Comparison of ENCODE assay signal across 32 cellular contexts in the genomic region with DNA sequence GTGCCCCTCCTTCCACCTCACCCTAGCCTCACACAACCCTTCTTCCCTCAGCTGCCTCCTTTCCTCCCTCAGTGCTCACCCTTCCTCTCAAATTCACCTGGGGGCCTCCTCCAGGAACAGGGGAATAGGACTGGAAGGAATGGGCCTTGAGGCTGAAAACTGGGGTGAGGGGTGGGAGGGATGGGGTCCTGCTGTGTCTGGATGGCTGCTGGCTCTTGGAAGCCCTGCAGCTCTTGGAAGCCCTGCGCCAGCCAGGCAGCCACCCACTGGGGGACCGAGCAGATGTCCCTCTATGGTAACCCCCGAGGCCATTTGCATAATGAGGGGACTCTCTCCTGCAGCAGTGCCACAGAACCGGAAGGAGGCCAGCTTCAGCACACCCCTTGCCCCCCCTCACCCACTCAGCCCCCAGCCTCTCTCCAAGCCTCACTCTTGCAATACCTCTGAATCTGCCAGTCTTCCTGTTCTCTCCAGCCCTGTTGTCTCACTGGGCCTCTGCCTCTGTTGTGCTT.
DNase-seq lines count a peak whose midpoint lies in the region; ATAC-seq and TF ChIP-seq lines count a peak whose summit lies in the region.
"Had no signal": no experiment of that assay in that cellular context is flagged by ENCODE, and none has a peak within 500 bp of the region (broad histone marks: within the 10 kb centered on the region; RNA-seq: fewer than 3 reads in every experiment).

No MANE protein-coding gene starts in this region.

- H3K18ac ChIP-seq in mesendoderm (ENCODE audit: low read length), result no peak overlapping the region

- H3K4me3 Mint-ChIP-seq in GM23338, result no peak overlapping the region; the same call in 2 of the 3 replicates
- H3K4me3 Mint-ChIP-seq: activated naive CD8-positive, alpha-beta T cell treated with anti-CD3 and anti-CD28 coated beads, Interleukin-2, amount 50 U/mL, for 24 hours; B cell; CD8-positive, alpha-beta memory T cell; memory B cell; stimulated activated naive CD8-positive, alpha-beta T cell treated with anti-CD3 and anti-CD28 coated beads, Interleukin-15, amount 100 ng/mL, for 72 hours had no signal

- no peak overlapping the region for H4K8ac ChIP-seq in mesendoderm (ENCODE audit: low read depth, low read length)

- intact Hi-C loops in A673 (cut with micrococcal nuclease; ENCODE audit: unreplicated experiment), result no loop called here
- intact Hi-C loops in PC-3 (cut with micrococcal nuclease), result no loop called here

- H3K27ac ChIP-seq in A673 (ENCODE audit: low read depth, low read length, poor library complexity, severe bottlenecking), result peak overlapping the region; percentile 36
- 0 out of 2 replicates have a peak overlapping the region, but pooled peaks have one; percentile 50 for H3K27ac ChIP-seq in GM23338 (ENCODE audit: low read depth)
- peak overlapping the region; percentile 21; the same call in 1 of the 2 replicates for H3K27ac ChIP-seq in RWPE1
- peak overlapping the region; percentile 7 for H3K27ac ChIP-seq in mesendoderm (ENCODE audit: low read depth, low read length)
- no peak overlapping the region for H3K27ac ChIP-seq in PC-3 (ENCODE audit: low read length)
- H3K27ac ChIP-seq: esophagus muscularis mucosa, left lung, right lobe of liver, spleen, thoracic aorta had no signal

- peaks cover 8% of the 10 kb centered on the region; the same call in 1 of the 2 replicates for H3F3A ChIP-seq in GM23338 (replicated peaks; ENCODE audit: low read depth)
- H3F3A ChIP-seq in PC-3 (ENCODE audit: low read length, unreplicated experiment), result no peaks in the 10 kb centered on the region

- no peak overlapping the region for H3K4ac ChIP-seq in mesendoderm (ENCODE audit: low read depth, low read length)

- H3K36me3 ChIP-seq in A673 (ENCODE audit: insufficient read depth, low read length, poor library complexity, severe bottlenecking), result peaks cover 88% of the 10 kb centered on the region
- H3K36me3 ChIP-seq in GM23338 (ENCODE audit: insufficient read depth), result no peaks in the 10 kb centered on the region; the same call in 1 of the 2 replicates
- no peaks in the 10 kb centered on the region for H3K36me3 ChIP-seq in mesendoderm (ENCODE audit: control insufficient read depth, insufficient read depth, low read length)
- H3K36me3 ChIP-seq in PC-3 (ENCODE audit: low read depth, low read length), result peaks cover 22% of the 10 kb centered on the region
- H3K36me3 ChIP-seq: right lobe of liver had no signal

- no peak overlapping the region for H3K23ac ChIP-seq in mesendoderm (ENCODE audit: low read length)

- peaks cover 51% of the 10 kb centered on the region for H3K4me1 ChIP-seq in A673 (ENCODE audit: insufficient read depth, low read length, poor library complexity, severe bottlenecking)
- peaks cover 33% of the 10 kb centered on the region for H3K4me1 ChIP-seq in GM23338 (ENCODE audit: insufficient read depth)
- H3K4me1 ChIP-seq in mesendoderm (ENCODE audit: control insufficient read depth, low read depth, low read length), result peaks cover 8% of the 10 kb centered on the region
- H3K4me1 ChIP-seq in PC-3 (ENCODE audit: insufficient read depth, low read length), result no peaks in the 10 kb centered on the region
- H3K4me1 ChIP-seq: right lobe of liver had no signal

- H2AFZ ChIP-seq in GM23338, result no peak overlapping the region
- no peak overlapping the region for H2AFZ ChIP-seq in PC-3 (ENCODE audit: low read length)

- H3K9me3 Mint-ChIP-seq in GM23338, result no peaks in the 10 kb centered on the region
- H3K9me3 Mint-ChIP-seq: activated naive CD8-positive, alpha-beta T cell treated with anti-CD3 and anti-CD28 coated beads, Interleukin-2, amount 50 U/mL, for 24 hours; CD8-positive, alpha-beta memory T cell; memory B cell; stimulated activated naive CD8-positive, alpha-beta T cell treated with anti-CD3 and anti-CD28 coated beads, Interleukin-15, amount 100 ng/mL, for 72 hours had no signal

- H3K4me1 Mint-ChIP-seq in GM23338, result peaks cover 43% of the 10 kb centered on the region
- H3K4me1 Mint-ChIP-seq: activated naive CD8-positive, alpha-beta T cell treated with anti-CD3 and anti-CD28 coated beads, Interleukin-2, amount 50 U/mL, for 24 hours; CD8-positive, alpha-beta memory T cell; stimulated activated naive CD8-positive, alpha-beta T cell treated with anti-CD3 and anti-CD28 coated beads, Interleukin-15, amount 100 ng/mL, for 72 hours had no signal

- H4K20me1 ChIP-seq in GM23338 (replicated peaks; ENCODE audit: insufficient read depth) (no peaks in the 10 kb centered on the region; the same call in 1 of the 2 replicates), PC-3 (ENCODE audit: low read length) (no peaks in the 10 kb centered on the region)

- TF ChIP-seq CTCF in A673 (conservative IDR thresholded peaks at IDR 0.05; ENCODE audit: low read depth, low read length) (no peak), GM23338 (conservative IDR thresholded peaks at IDR 0.05; ENCODE audit: low read depth in 2 of 2) (no peak), RWPE1 (conservative IDR thresholded peaks at IDR 0.05; ENCODE audit: low read depth) (no peak), PC-3 (conservative IDR thresholded peaks at IDR 0.05; ENCODE audit: low read depth, low read length) (no peak)

- CTCF ChIA-PET in A673 (lab: Charles Lee), result no interaction called here
- CTCF ChIA-PET in RWPE1 (lab: Yijun Ruan, JAX), result interaction anchor here (0.7 to 1.0 kb wide), 2 partner anchors 17 to 116 kb away, joined by 3 read pairs; no protein-coding TSS in a partner anchor
- CTCF ChIA-PET in PC-3 (lab: Charles Lee), result no interaction called here

- no peak overlapping the region for H2BK120ac ChIP-seq in mesendoderm (ENCODE audit: low read depth, low read length)

- no peak overlapping the region for H2BK5ac ChIP-seq in mesendoderm (ENCODE audit: low read length)

- BruUV-seq in A673 (replicated peaks; lab: Mats Ljungman, UMichigan), result no TSS peak
- no TSS peak for BruUV-seq in PC-3 (replicated peaks; lab: Mats Ljungman, UMichigan)

- ATAC-seq in GM23338 (peak; percentile 26), PC-3 (no peak), HG03442 (IDR thresholded peaks at IDR 0.05; ENCODE audit: unreplicated experiment) (no peak)
- ATAC-seq: activated naive CD8-positive, alpha-beta T cell treated with anti-CD3 and anti-CD28 coated beads, Interleukin-2, amount 50 U/mL, for 24 hours; K562; left lung; right lobe of liver; stimulated activated naive CD8-positive, alpha-beta T cell treated with anti-CD3 and anti-CD28 coated beads, Interleukin-15, amount 100 ng/mL, for 72 hours had no signal

- no CpG with 5 or more reads among the region's 4 CpGs for WGBS in mesendoderm (ENCODE audit: extremely low coverage, insufficient coverage, low lambda C conversion rate)

- no peak overlapping the region for H2AK5ac ChIP-seq in mesendoderm (ENCODE audit: low read length)

- H3K4me2 ChIP-seq in GM23338 (no peak overlapping the region), mesendoderm (ENCODE audit: low read length) (no peak overlapping the region), PC-3 (ENCODE audit: low read length) (no peak overlapping the region)

- H3K27ac Mint-ChIP-seq in GM23338, result peak overlapping the region; percentile 57
- H3K27ac Mint-ChIP-seq: activated naive CD8-positive, alpha-beta T cell treated with anti-CD3 and anti-CD28 coated beads, Interleukin-2, amount 50 U/mL, for 24 hours; B cell; CD8-positive, alpha-beta memory T cell; memory B cell; stimulated activated naive CD8-positive, alpha-beta T cell treated with anti-CD3 and anti-CD28 coated beads, Interleukin-15, amount 100 ng/mL, for 72 hours had no signal

- H3K9me2 ChIP-seq in GM23338 (ENCODE audit: insufficient read depth) (no peaks in the 10 kb centered on the region; the same call in 1 of the 2 replicates), PC-3 (replicated peaks; ENCODE audit: low read length) (no peaks in the 10 kb centered on the region)

- H3K9ac ChIP-seq in mesendoderm (ENCODE audit: low read length) (no peak overlapping the region), PC-3 (ENCODE audit: low read length) (no peak overlapping the region)

- H3K4me3 ChIP-seq in A673 (ENCODE audit: low read depth, low read length, poor library complexity, severe bottlenecking), result no peak overlapping the region
- H3K4me3 ChIP-seq in GM23338, result no peak overlapping the region
- no peak overlapping the region for H3K4me3 ChIP-seq in mesendoderm (ENCODE audit: low read length)
- no peak overlapping the region for H3K4me3 ChIP-seq in PC-3 (ENCODE audit: low read length)
- H3K4me3 ChIP-seq: esophagus muscularis mucosa, K562, left lung, MG63, right lobe of liver, spleen, thoracic aorta had no signal

- H3K56ac ChIP-seq in mesendoderm (ENCODE audit: low read length), result no peak overlapping the region

- peaks cover 5% of the 10 kb centered on the region for H3K79me1 ChIP-seq in mesendoderm (ENCODE audit: low read length)

- peaks cover 46% of the 10 kb centered on the region for H3K36me3 Mint-ChIP-seq in GM23338 (ENCODE audit: low read depth)
- H3K36me3 Mint-ChIP-seq: CD8-positive, alpha-beta memory T cell; memory B cell had no signal

- H3K9me3 ChIP-seq in A673 (ENCODE audit: low read depth, low read length, poor library complexity, severe bottlenecking) (no peaks in the 10 kb centered on the region), PC-3 (ENCODE audit: low read length) (no peaks in the 10 kb centered on the region)
- H3K9me3 ChIP-seq: esophagus muscularis mucosa, left lung, MG63, right lobe of liver, spleen, thoracic aorta had no signal

- DNase-seq in A673 (ENCODE audit: low spot score), result peak; percentile 70
- no peak for DNase-seq in GM23338 (ENCODE audit: low spot score)
- no peak for DNase-seq in RWPE1 (ENCODE audit: low spot score)
- DNase-seq in mesendoderm, result peak; percentile 53
- DNase-seq in activated naive CD4-positive, alpha-beta T cell (lab: John Stamatoyannopoulos, UW), result no peak
- no peak for DNase-seq in PC-3
- DNase-seq: activated CD4-positive, alpha-beta T cell treated with anti-CD3 and anti-CD28 coated beads, Interleukin-2, amount 50 U/mL, for 1 hour; activated CD4-positive, CD25-positive, alpha-beta regulatory T cell; activated naive CD8-positive, alpha-beta T cell treated with anti-CD3 and anti-CD28 coated beads, Interleukin-2, amount 50 U/mL, for 24 hours; activated T-cell treated with anti-CD3 and anti-CD28 coated beads, Interleukin-2, amount 50 U/mL, for 48 hours; CD8-positive, alpha-beta memory T cell; central memory CD4-positive, alpha-beta T cell; DMS53; foreskin fibroblast; head of caudate nucleus; islet precursor cell; left lung; MG63; NCI-H2081; NCI-H226; NCI-H526 treated with DMSO at 0.1 percent for 48 hours; right lobe of liver; spleen; stimulated activated CD8-positive, alpha-beta memory T cell treated with anti-CD3 and anti-CD28 coated beads, Interleukin-4, amount 100 ng/mL, for 48 hours; stimulated activated naive CD8-positive, alpha-beta T cell treated with anti-CD3 and anti-CD28 coated beads, Interleukin-15, amount 100 ng/mL, for 72 hours; T-helper 1 cell had no signal

- H3K27me3 ChIP-seq in A673 (replicated peaks; ENCODE audit: insufficient read depth, low read depth, low read length, poor library complexity) (no peaks in the 10 kb centered on the region), GM23338 (ENCODE audit: insufficient read depth) (no peaks in the 10 kb centered on the region), mesendoderm (ENCODE audit: insufficient read depth, low read length, poor library complexity) (no peaks in the 10 kb centered on the region), PC-3 (ENCODE audit: low read length) (no peaks in the 10 kb centered on the region)
- H3K27me3 ChIP-seq: esophagus muscularis mucosa, left lung, MG63, right lobe of liver, spleen had no signal

- no peaks in the 10 kb centered on the region; the same call in 1 of the 2 replicates for H3K79me2 ChIP-seq in GM23338 (replicated peaks; ENCODE audit: insufficient read depth)
- H3K79me2 ChIP-seq in mesendoderm (ENCODE audit: control insufficient read depth, insufficient read depth, low read length), result peaks cover 4% of the 10 kb centered on the region
- no peaks in the 10 kb centered on the region for H3K79me2 ChIP-seq in PC-3 (ENCODE audit: low read length)

- H2BK15ac ChIP-seq in mesendoderm (replicated peaks; ENCODE audit: low read depth), result no peak overlapping the region

- H4K5ac ChIP-seq in mesendoderm (ENCODE audit: low read length), result no peak overlapping the region

- peaks cover 14% of the 10 kb centered on the region for H3K27me3 Mint-ChIP-seq in GM23338 (ENCODE audit: insufficient read depth, low read depth, poor library complexity)
- H3K27me3 Mint-ChIP-seq: activated naive CD8-positive, alpha-beta T cell treated with anti-CD3 and anti-CD28 coated beads, Interleukin-2, amount 50 U/mL, for 24 hours; stimulated activated naive CD8-positive, alpha-beta T cell treated with anti-CD3 and anti-CD28 coated beads, Interleukin-15, amount 100 ng/mL, for 72 hours had no signal

- POLR2A ChIA-PET in A673 (lab: Charles Lee; ENCODE audit: low non-redundant PET) (no interaction called here), RWPE1 (lab: Yijun Ruan, JAX; ENCODE audit: low non-redundant PET) (no interaction called here), PC-3 (lab: Charles Lee; ENCODE audit: unreplicated experiment) (no interaction called here)

Comparison
In these comparisons a context has a peak if more than half of its experiments do, and no peak if none do; other contexts are left out.
1. DNase-seq: peak in A673 (single experiment) and mesendoderm (single experiment); none in GM23338 (single experiment), RWPE1 (single experiment), activated naive CD4-positive, alpha-beta T cell (0 of 4) and PC-3 (single experiment).